ENCODE assay signal across 8 cellular contexts in genomic region chr1:23531695-23532094, GRCh38. TPM values are rescaled to one million over a fixed set of nuclear protein-coding genes. Genes with fewer than 3 reads are reported as not detected.
DNase-seq lines count a peak whose midpoint lies in the region; ATAC-seq and TF ChIP-seq lines count a peak whose summit lies in the region.

No MANE protein-coding gene starts in this region.

- no peak for TF ChIP-seq RAD21 in SK-N-SH (IDR thresholded peaks at IDR 0.05; ENCODE audit: low read length)

- no peaks in the 10 kb centered on the region for H3K27me3 ChIP-seq in SK-N-SH (ENCODE audit: insufficient read depth)
- no peaks in the 10 kb centered on the region for H3K27me3 ChIP-seq in SU-DHL-6 (ENCODE audit: low read length)

- POLR2A ChIA-PET in SK-N-SH (lab: Yijun Ruan, JAX), result interaction anchor here (2.8 to 3.5 kb wide), 2 partner anchors 35 to 187 kb away, joined by 8 to 18 read pairs; partner anchors contain the start of gene HNRNPR

- H3K27ac ChIP-seq in SK-N-SH (ENCODE audit: low read depth in 2 of 2, low read length in 1 of 2) (peak overlapping the region in 1 of 2 experiments; percentile 98; a peak in 2 of 4 replicates), SU-DHL-6 (ENCODE audit: low read depth, low read length) (no peak overlapping the region)

- no peak for TF ChIP-seq CTCF in SK-N-SH (IDR thresholded peaks at IDR 0.05)
- TF ChIP-seq CTCF in SU-DHL-6 (IDR thresholded peaks at IDR 0.05; ENCODE audit: insufficient read depth, low read length, poor library complexity, severe bottlenecking), result no peak
- TF ChIP-seq CTCF in glutamatergic neuron (IDR thresholded peaks at IDR 0.05; ENCODE audit: partially characterized antibody, unreplicated experiment), result no peak

- H2AFZ ChIP-seq in SK-N-SH (ENCODE audit: low read depth), result peak overlapping the region; percentile 89
- H2AFZ ChIP-seq in SU-DHL-6 (ENCODE audit: low read depth, low read length, severe bottlenecking), result no peak overlapping the region

- H3K4me1 ChIP-seq in SK-N-SH (ENCODE audit: control insufficient read depth in 1 of 2, insufficient read depth in 2 of 2, low read depth in 1 of 2, low read length in 1 of 2), result peaks cover 11 to 34% of the 10 kb centered on the region in 2 experiments; a peak in 3 of 4 replicates

- H3K36me3 ChIP-seq in SK-N-SH (replicated peaks in 1 of 2; ENCODE audit: control insufficient read depth in 1 of 2, insufficient read depth in 2 of 2, low read length in 1 of 2) (no peaks in the 10 kb centered on the region), SU-DHL-6 (ENCODE audit: low read length) (no peaks in the 10 kb centered on the region; the same call in 1 of the 2 replicates)

- no peaks in the 10 kb centered on the region for H4K20me1 ChIP-seq in SK-N-SH (ENCODE audit: insufficient read depth)
- H4K20me1 ChIP-seq in SU-DHL-6 (ENCODE audit: low read depth, low read length), result no peaks in the 10 kb centered on the region

- H3K27ac Mint-ChIP-seq in glutamatergic neuron (ENCODE audit: unreplicated experiment), result peak overlapping the region; percentile 82
- H3K27ac Mint-ChIP-seq in stimulated activated memory B cell treated with anti-CD40 and anti-IgM and Interleukin-4, amounts not matched to agents 10 μg/mL and 1 μg/mL and 100 μg/mL, for 72 hours, result peak overlapping the region; percentile 88

- peaks cover 9% of the 10 kb centered on the region for H3K4me1 Mint-ChIP-seq in glutamatergic neuron (ENCODE audit: low read depth, unreplicated experiment)
- peaks cover 65% of the 10 kb centered on the region for H3K4me1 Mint-ChIP-seq in stimulated activated memory B cell treated with anti-CD40 and anti-IgM and Interleukin-4, amounts not matched to agents 10 μg/mL and 1 μg/mL and 100 μg/mL, for 72 hours

- peak overlapping the region; percentile 27; the same call in 1 of the 2 replicates for H3K9ac ChIP-seq in SK-N-SH
- peak overlapping the region; percentile 96 for H3K9ac ChIP-seq in SU-DHL-6 (ENCODE audit: low read length)

- no peaks in the 10 kb centered on the region for H3K9me3 ChIP-seq in SK-N-SH
- no peaks in the 10 kb centered on the region for H3K9me3 ChIP-seq in SU-DHL-6 (ENCODE audit: insufficient read depth, low read length)

- H3K4me3 Mint-ChIP-seq in glutamatergic neuron (ENCODE audit: unreplicated experiment), result peak overlapping the region; percentile 92
- peak overlapping the region; percentile 87 for H3K4me3 Mint-ChIP-seq in stimulated activated memory B cell treated with anti-CD40 and anti-IgM and Interleukin-4, amounts not matched to agents 10 μg/mL and 1 μg/mL and 100 μg/mL, for 72 hours

- H3K36me3 Mint-ChIP-seq in glutamatergic neuron (ENCODE audit: unreplicated experiment), result no peaks in the 10 kb centered on the region
- H3K36me3 Mint-ChIP-seq in stimulated activated memory B cell treated with anti-CD40 and anti-IgM and Interleukin-4, amounts not matched to agents 10 μg/mL and 1 μg/mL and 100 μg/mL, for 72 hours, result no peaks in the 10 kb centered on the region

- H3K79me2 ChIP-seq in SK-N-SH (ENCODE audit: insufficient read depth), result no peaks in the 10 kb centered on the region
- H3K79me2 ChIP-seq in SU-DHL-6 (ENCODE audit: insufficient read depth, low read length), result peaks cover 40% of the 10 kb centered on the region

- peak overlapping the region; percentile 99 for H3K4me2 ChIP-seq in SK-N-SH
- H3K4me2 ChIP-seq in SU-DHL-6 (ENCODE audit: low read depth, low read length, poor library complexity, severe bottlenecking), result peak overlapping the region; percentile 65

- CTCF ChIA-PET in SK-N-SH (lab: Yijun Ruan, JAX), result interaction anchor here (1.0 to 29.7 kb wide), 6 partner anchors 9 to 106 kb away, joined by 3 to 503 read pairs (median 10); partner anchors contain the start of gene ID3

- peaks cover 18% of the 10 kb centered on the region for H3F3A ChIP-seq in SK-N-SH (replicated peaks; ENCODE audit: insufficient read depth)
- H3F3A ChIP-seq in SU-DHL-6 (ENCODE audit: insufficient read depth), result peaks cover 35% of the 10 kb centered on the region

- peaks cover 4% of the 10 kb centered on the region for H3K9me3 Mint-ChIP-seq in glutamatergic neuron (ENCODE audit: unreplicated experiment)
- H3K9me3 Mint-ChIP-seq in stimulated activated memory B cell treated with anti-CD40 and anti-IgM and Interleukin-4, amounts not matched to agents 10 μg/mL and 1 μg/mL and 100 μg/mL, for 72 hours, result no peaks in the 10 kb centered on the region

- DNase-seq in SK-N-SH (peak; percentile 64), glutamatergic neuron (no peak)
- DNase-seq in stimulated activated CD4-positive, alpha-beta T cell treated with anti-CD3 and anti-CD28 coated beads, Interleukin-4, amount 100 ng/mL, for 24 hours, result no peak
- DNase-seq in stimulated activated CD4-positive, alpha-beta T cell treated with anti-CD3 and anti-CD28 coated beads, Interleukin-15, amount 100 ng/mL, for 24 hours, result no peak
- DNase-seq in stimulated activated naive CD4-positive, alpha-beta T cell (lab: John Stamatoyannopoulos, UW), result no peak

- TF ChIP-seq EP300 in SK-N-SH (IDR thresholded peaks at IDR 0.05; ENCODE audit: borderline replicate concordance in 1 of 2, low read depth in 1 of 2, low read length in 1 of 2), result peak in 1 of 2 experiments; percentile 75; a peak in 2 of 4 replicates

- no peak; the same call in 2 of the 3 replicates for ATAC-seq in SK-N-SH treated with all-trans-retinoic acid at 6 μM for 48 hours
- ATAC-seq in stimulated activated memory B cell treated with anti-CD40 and anti-IgM and Interleukin-4, amounts not matched to agents 10 μg/mL and 1 μg/mL and 100 μg/mL, for 72 hours, result no peak

- H3K4me3 ChIP-seq in SK-N-SH (ENCODE audit: low read depth in 2 of 2, low read length in 1 of 2), result peak overlapping the region; percentile 42 to 54
- H3K4me3 ChIP-seq in SU-DHL-6 (ENCODE audit: insufficient read depth, low read length, poor library complexity, severe bottlenecking), result peak overlapping the region; percentile 35

- 57% methylated on average over 3 of the region's 3 CpGs for WGBS in SK-N-SH (ENCODE audit: low lambda C conversion rate)

- peaks cover 7% of the 10 kb centered on the region for H3K27me3 Mint-ChIP-seq in glutamatergic neuron (ENCODE audit: unreplicated experiment)
- H3K27me3 Mint-ChIP-seq in stimulated activated memory B cell treated with anti-CD40 and anti-IgM and Interleukin-4, amounts not matched to agents 10 μg/mL and 1 μg/mL and 100 μg/mL, for 72 hours, result no peaks in the 10 kb centered on the region

- H3K9me2 ChIP-seq in SK-N-SH (no peaks in the 10 kb centered on the region), SU-DHL-6 (replicated peaks; ENCODE audit: insufficient read depth, low read length) (no peaks in the 10 kb centered on the region)

TF ChIP-seq in SK-N-SH treated with all-trans-retinoic acid at 6 μM for 48 hours, 23 proteins besides CTCF, POLR2A, EP300 and RAD21 (continues in another document):
- TF ChIP-seq ESRRG (CRISPR knock-in tag; IDR thresholded peaks at IDR 0.05) (no peak), ZNF8 (CRISPR knock-in tag; IDR thresholded peaks at IDR 0.05) (no peak), ZNF70 (CRISPR knock-in tag; IDR thresholded peaks at IDR 0.05) (no peak), TSHZ2 (CRISPR knock-in tag; IDR thresholded peaks at IDR 0.05) (no peak), TCF4 (CRISPR knock-in tag; IDR thresholded peaks at IDR 0.05; ENCODE audit: borderline replicate concordance) (no peak), GLIS3 (CRISPR knock-in tag; IDR thresholded peaks at IDR 0.05) (no peak), ZC3H10 (CRISPR knock-in tag; IDR thresholded peaks at IDR 0.05) (no peak), ZFP3 (CRISPR knock-in tag; IDR thresholded peaks at IDR 0.05) (no peak), OSR1 (CRISPR knock-in tag; IDR thresholded peaks at IDR 0.05) (no peak), RARB (CRISPR knock-in tag; IDR thresholded peaks at IDR 0.05) (no peak), ZFP30 (CRISPR knock-in tag; IDR thresholded peaks at IDR 0.05) (no peak), PPARA (CRISPR knock-in tag; IDR thresholded peaks at IDR 0.05; ENCODE audit: borderline replicate concordance) (no peak)

RNA-seq across cellular contexts. Expression of gene E2F2, which starts 0.7 kb away (rescaled TPM):
- 0.43 and 0.44 TPM in 2 replicates for polyA plus RNA-seq in SK-N-SH (2012; rRNA removed)
- polyA plus RNA-seq in SK-N-SH (2012; cell fraction: cytosol; rRNA removed), result 0.30 and 0.47 TPM in 2 replicates
- 1.1 and 1.7 TPM in 2 replicates for polyA plus RNA-seq in SK-N-SH (2012; cell fraction: nucleus; rRNA removed)
- total RNA-seq in glutamatergic neuron (ENCODE audit: unreplicated experiment), result 5.4 TPM

RNA-seq across cellular contexts. Expression of gene ID3, which starts 27.6 kb away (rescaled TPM):
- polyA plus RNA-seq in SK-N-SH (2012; rRNA removed), result 394 and 504 TPM in 2 replicates
- 247 and 268 TPM in 2 replicates for polyA plus RNA-seq in SK-N-SH (2012; cell fraction: cytosol; rRNA removed)
- 1,333 and 1,662 TPM in 2 replicates for polyA plus RNA-seq in SK-N-SH (2012; cell fraction: nucleus; rRNA removed)
- total RNA-seq in glutamatergic neuron (ENCODE audit: unreplicated experiment), result 10.9 TPM

RNA-seq across cellular contexts. Expression of gene ASAP3, which starts 47.7 kb away (rescaled TPM):
- polyA plus RNA-seq in SK-N-SH (2012; rRNA removed), result 19.6 and 25.2 TPM in 2 replicates
- polyA plus RNA-seq in SK-N-SH (2012; cell fraction: cytosol; rRNA removed), result 8.6 and 12.3 TPM in 2 replicates
- 75.5 and 82.9 TPM in 2 replicates for polyA plus RNA-seq in SK-N-SH (2012; cell fraction: nucleus; rRNA removed)
- total RNA-seq in glutamatergic neuron (ENCODE audit: unreplicated experiment), result 53.5 TPM
